ENCODE assay signal across 8 cellular contexts in the genomic region with DNA sequence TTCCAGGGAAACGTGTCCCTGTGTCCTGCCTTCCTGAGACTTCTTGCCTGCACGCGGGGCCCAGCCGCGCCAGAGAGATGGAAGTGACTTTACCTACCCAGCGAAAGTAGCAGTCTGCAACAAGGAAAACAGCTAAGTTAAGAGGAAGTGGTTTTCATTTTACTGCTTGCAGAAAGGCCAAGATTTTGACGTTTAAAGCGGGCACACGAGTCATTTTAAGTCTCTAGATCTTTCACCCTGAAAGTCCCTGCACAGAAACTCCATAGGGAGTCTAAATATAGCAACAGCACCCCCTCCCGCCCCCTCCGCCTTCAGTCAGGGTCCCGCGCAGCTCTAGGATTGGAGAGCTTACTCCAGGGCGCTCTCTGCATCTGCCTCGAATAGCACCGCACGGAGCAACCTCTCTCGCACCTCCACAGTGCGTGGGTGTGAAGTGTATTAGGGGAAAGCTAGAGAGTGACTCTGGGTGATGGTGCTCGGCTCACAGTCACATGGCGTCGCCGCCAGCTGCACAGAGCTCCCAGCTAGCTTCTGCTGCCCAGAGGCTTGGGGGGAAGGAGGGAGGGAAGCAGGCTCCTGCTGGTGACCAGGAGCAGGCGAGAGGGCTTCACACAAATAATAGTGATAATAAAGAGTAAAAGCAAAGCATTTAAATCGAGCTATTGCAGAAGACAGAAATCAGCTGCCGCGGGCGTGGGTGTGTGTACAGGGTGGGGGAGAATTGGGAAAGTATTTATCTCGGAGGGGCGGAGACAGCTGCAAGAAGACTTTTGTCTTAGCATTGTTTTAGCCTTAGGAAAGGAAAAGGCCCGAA. TPM values are rescaled to one million over a fixed set of nuclear protein-coding genes. Genes with fewer than 3 reads are reported as not detected.
A peak's percentile ranks its signal among the peaks of the same experiment; 100 is the strongest.
DNase-seq lines count a peak whose midpoint lies in the region; ATAC-seq and TF ChIP-seq lines count a peak whose summit lies in the region.

No MANE protein-coding gene starts in this region.

- H3K27ac Mint-ChIP-seq in natural killer cell = peak overlapping the region; percentile 68 to 85
- H3K27ac Mint-ChIP-seq in stimulated activated naive CD8-positive, alpha-beta T cell treated with anti-CD3 and anti-CD28 coated beads, Interleukin-15, amount 100 ng/mL, for 72 hours = peak overlapping the region; percentile 97 to 99

- H3K9me3 Mint-ChIP-seq in natural killer cell = no peaks in the 10 kb centered on the region
- H3K9me3 Mint-ChIP-seq in stimulated activated naive CD8-positive, alpha-beta T cell treated with anti-CD3 and anti-CD28 coated beads, Interleukin-15, amount 100 ng/mL, for 72 hours = no peaks in the 10 kb centered on the region

- peak; percentile 66 to 82 (median 67) for ATAC-seq in natural killer cell
- ATAC-seq in stimulated activated naive CD8-positive, alpha-beta T cell treated with anti-CD3 and anti-CD28 coated beads, Interleukin-15, amount 100 ng/mL, for 72 hours = peak; percentile 81

- no peaks in the 10 kb centered on the region for H3K27me3 Mint-ChIP-seq in natural killer cell (ENCODE audit: low read depth in 2 of 2)
- no peaks in the 10 kb centered on the region for H3K27me3 Mint-ChIP-seq in stimulated activated naive CD8-positive, alpha-beta T cell treated with anti-CD3 and anti-CD28 coated beads, Interleukin-15, amount 100 ng/mL, for 72 hours

- intact Hi-C loops in natural killer cell (cut with micrococcal nuclease) = no loop called here

- peak overlapping the region; percentile 91 for H3K4me3 Mint-ChIP-seq in natural killer cell
- H3K4me3 Mint-ChIP-seq in stimulated activated naive CD8-positive, alpha-beta T cell treated with anti-CD3 and anti-CD28 coated beads, Interleukin-15, amount 100 ng/mL, for 72 hours = peak overlapping the region; percentile 90 to 98

- TF ChIP-seq CTCF in GM12865 (IDR thresholded peaks at IDR 0.05; ENCODE audit: insufficient read depth, low read depth, low read length, missing control alignments) = no peak
- TF ChIP-seq CTCF in natural killer cell (IDR thresholded peaks at IDR 0.05) = no peak

- no peaks in the 10 kb centered on the region for H3K36me3 Mint-ChIP-seq in natural killer cell

- peaks cover 38 to 53% of the 10 kb centered on the region in 2 donors for H3K4me1 Mint-ChIP-seq in natural killer cell
- peaks cover 69% of the 10 kb centered on the region for H3K4me1 Mint-ChIP-seq in stimulated activated naive CD8-positive, alpha-beta T cell treated with anti-CD3 and anti-CD28 coated beads, Interleukin-15, amount 100 ng/mL, for 72 hours

- DNase-seq in GM12865 (ENCODE audit: low read depth) = peak; percentile 83
- DNase-seq in H4 (ENCODE audit: low spot score) = peak; percentile 15
- peak; percentile 77 for DNase-seq in NAMALWA (ENCODE audit: low spot score)
- peak; percentile 43 to 70 (median 45) for DNase-seq in activated CD8-positive, alpha-beta memory T cell treated with anti-CD3 and anti-CD28 coated beads for 48 hours (ENCODE audit: low read depth in 2 of 3, low spot score in 2 of 3)
- DNase-seq in epidermal melanocyte (ENCODE audit: insufficient read length, low spot score) = peak; percentile 31
- DNase-seq in natural killer cell = peak; percentile 44
- peak; percentile 93 to 96 for DNase-seq in stimulated activated naive CD8-positive, alpha-beta T cell treated with anti-CD3 and anti-CD28 coated beads, Interleukin-15, amount 100 ng/mL, for 72 hours
- DNase-seq in HT-29 (ENCODE audit: low spot score) = no peak

- peak overlapping the region; percentile 93 for H3K4me3 ChIP-seq in GM12865 (ENCODE audit: low read depth, low read length)

RNA-seq across cellular contexts. Expression of a gene that starts 1.8 kb away (rescaled TPM):
- 1.4 and 2.1 TPM in 2 replicates for total RNA-seq in H4 (2014; rRNA removed; shearing (Covaris generic))
- 1 to 10 TPM; 8.2 to 9.7 (median 8.7) TPM for total RNA-seq in natural killer cell
- total RNA-seq in HT-29 (2014; rRNA removed; shearing (Covaris generic)) = not detected in 2 replicates
